1 cellular context compared by ENCODE assay signal in the genomic region with DNA sequence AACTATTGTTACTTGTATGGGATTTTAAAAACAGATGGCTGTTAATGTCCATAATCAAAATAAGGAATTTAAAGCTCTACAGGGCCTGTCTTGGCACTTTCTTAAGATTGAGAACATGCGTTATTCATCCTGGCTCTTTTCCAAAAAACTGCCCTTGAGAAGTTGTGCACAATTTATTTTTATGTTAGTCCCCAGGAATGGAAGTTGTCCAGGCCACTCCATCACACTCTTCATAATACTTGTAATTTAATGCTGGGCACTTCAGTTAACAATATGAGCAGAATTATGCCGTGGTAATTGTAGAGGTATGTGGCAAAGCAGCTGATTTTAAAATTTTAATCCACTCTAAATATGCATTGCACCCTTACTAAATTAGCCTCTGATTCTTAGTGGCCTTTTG.
A peak's percentile ranks its signal among the peaks of the same experiment; 100 is the strongest.
TF ChIP-seq lines count a peak whose summit lies in the region.

No MANE protein-coding gene starts in this region.

TF ChIP-seq in Ishikawa, 13 proteins besides CTCF, POLR2A, EP300 and RAD21 (continued from another document):
- TF ChIP-seq CREB1 (IDR thresholded peaks at IDR 0.05; ENCODE audit: low read depth) (no peak), NFIC (IDR thresholded peaks at IDR 0.05) (peak; percentile 94), YY1 (IDR thresholded peaks at IDR 0.05; ENCODE audit: low read depth) (no peak), TAF1 (IDR thresholded peaks at IDR 0.05; ENCODE audit: low read depth) (no peak), EGR1 (IDR thresholded peaks at IDR 0.05) (no peak)
